Comparison of ENCODE assay signal across 15 cellular contexts in the genomic region with DNA sequence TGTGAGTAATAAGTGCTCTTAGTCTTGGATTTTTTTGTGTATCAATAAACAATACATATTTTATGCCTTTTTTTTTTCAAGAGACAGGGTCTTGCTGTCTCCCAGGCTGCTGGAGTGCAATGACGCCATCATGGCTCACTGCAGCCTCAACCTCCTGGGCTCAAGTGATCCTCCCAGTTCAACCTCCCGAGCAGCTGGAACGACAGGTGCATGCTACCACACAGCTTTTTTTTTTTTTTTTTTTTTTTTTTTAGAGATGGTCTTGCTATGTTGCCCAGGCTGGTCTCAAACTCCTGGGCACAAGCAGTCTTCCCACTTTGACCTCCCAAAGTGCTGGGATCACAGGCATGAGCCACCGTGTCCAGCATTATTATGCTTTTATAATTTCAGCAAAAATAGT. TPM values are rescaled to one million over a fixed set of nuclear protein-coding genes. Genes with fewer than 3 reads are reported as not detected.
DNase-seq lines count a peak whose midpoint lies in the region; ATAC-seq lines count a peak whose summit lies in the region.
"Had no signal": no experiment of that assay in that cellular context is flagged by ENCODE, and none has a peak within 500 bp of the region (broad histone marks: within the 10 kb centered on the region; RNA-seq: fewer than 3 reads in every experiment).

No MANE protein-coding gene starts in this region.

- no peaks in the 10 kb centered on the region for H3K27me3 Mint-ChIP-seq in activated naive CD8-positive, alpha-beta T cell treated with anti-CD3 and anti-CD28 coated beads for 36 hours
- H3K27me3 Mint-ChIP-seq: CD4-positive, alpha-beta memory T cell had no signal

- no peak for ATAC-seq in stimulated activated effector memory CD8-positive, alpha-beta T cell treated with anti-CD3 and anti-CD28 coated beads, Interleukin-12 subunit alpha, Interleukin-12 subunit beta, amount 100 ng/mL, for 72 hours
- ATAC-seq: A549 had no signal

- H3K27ac Mint-ChIP-seq in stimulated activated effector memory CD8-positive, alpha-beta T cell treated with anti-CD3 and anti-CD28 coated beads, Interleukin-12 subunit alpha, Interleukin-12 subunit beta, amount 100 ng/mL, for 72 hours: peak overlapping the region; percentile 26
- no peak overlapping the region for H3K27ac Mint-ChIP-seq in activated naive CD8-positive, alpha-beta T cell treated with anti-CD3 and anti-CD28 coated beads for 36 hours
- H3K27ac Mint-ChIP-seq: CD14-positive monocyte; CD4-positive, alpha-beta memory T cell; H9 had no signal

- H3K4me1 Mint-ChIP-seq in stimulated activated effector memory CD8-positive, alpha-beta T cell treated with anti-CD3 and anti-CD28 coated beads, Interleukin-12 subunit alpha, Interleukin-12 subunit beta, amount 100 ng/mL, for 72 hours: peaks cover 5% of the 10 kb centered on the region
- H3K4me1 Mint-ChIP-seq in activated naive CD8-positive, alpha-beta T cell treated with anti-CD3 and anti-CD28 coated beads for 36 hours: no peaks in the 10 kb centered on the region
- H3K4me1 Mint-ChIP-seq: CD14-positive monocyte had no signal

- H3K9me3 Mint-ChIP-seq in stimulated activated effector memory CD8-positive, alpha-beta T cell treated with anti-CD3 and anti-CD28 coated beads, Interleukin-12 subunit alpha, Interleukin-12 subunit beta, amount 100 ng/mL, for 72 hours: no peaks in the 10 kb centered on the region
- H3K9me3 Mint-ChIP-seq in activated naive CD8-positive, alpha-beta T cell treated with anti-CD3 and anti-CD28 coated beads for 36 hours: no peaks in the 10 kb centered on the region
- H3K9me3 Mint-ChIP-seq: CD14-positive monocyte; CD4-positive, alpha-beta memory T cell; H9 had no signal

- peak; percentile 68 for DNase-seq in NCI-H2029 (lab: John Stamatoyannopoulos, UW)
- no peak for DNase-seq in NCI-H2029 treated with DMSO at 0.1 percent for 48 hours (lab: John Stamatoyannopoulos, UW)
- DNase-seq in DMS53 treated with DMSO at 0.1 percent for 48 hours (lab: John Stamatoyannopoulos, UW; ENCODE audit: unreplicated experiment): peak; percentile 27
- DNase-seq in NCI-H510A (lab: John Stamatoyannopoulos, UW): peak; percentile 38
- DNase-seq in stimulated activated effector memory CD8-positive, alpha-beta T cell treated with anti-CD3 and anti-CD28 coated beads, Interleukin-12 subunit alpha, Interleukin-12 subunit beta, amount 100 ng/mL, for 72 hours (ENCODE audit: low spot score in 2 of 2): no peak
- no peak for DNase-seq in NCI-H128 (lab: John Stamatoyannopoulos, UW; ENCODE audit: unreplicated experiment)
- no peak for DNase-seq in activated naive CD8-positive, alpha-beta T cell treated with anti-CD3 and anti-CD28 coated beads for 36 hours
- no peak for DNase-seq in OCI-M1 (lab: John Stamatoyannopoulos, UW)
- DNase-seq: Calu3; CD4-positive, alpha-beta memory T cell; H9 had no signal

- H3K4me3 Mint-ChIP-seq in stimulated activated effector memory CD8-positive, alpha-beta T cell treated with anti-CD3 and anti-CD28 coated beads, Interleukin-12 subunit alpha, Interleukin-12 subunit beta, amount 100 ng/mL, for 72 hours: no peak overlapping the region
- H3K4me3 Mint-ChIP-seq in activated naive CD8-positive, alpha-beta T cell treated with anti-CD3 and anti-CD28 coated beads for 36 hours: no peak overlapping the region
- H3K4me3 Mint-ChIP-seq: CD14-positive monocyte; CD4-positive, alpha-beta memory T cell; H9 had no signal

- H3K36me3 Mint-ChIP-seq in stimulated activated effector memory CD8-positive, alpha-beta T cell treated with anti-CD3 and anti-CD28 coated beads, Interleukin-12 subunit alpha, Interleukin-12 subunit beta, amount 100 ng/mL, for 72 hours: no peaks in the 10 kb centered on the region
- H3K36me3 Mint-ChIP-seq in activated naive CD8-positive, alpha-beta T cell treated with anti-CD3 and anti-CD28 coated beads for 36 hours: peaks cover 3% of the 10 kb centered on the region

RNA-seq across cellular contexts. Expression of a gene that starts 13.0 kb away (rescaled TPM):
- total RNA-seq in activated naive CD8-positive, alpha-beta T cell treated with anti-CD3 and anti-CD28 coated beads for 36 hours: 1 to 10 TPM; 9.2 to 9.7 TPM

RNA-seq across cellular contexts. Expression of a gene that starts 29.7 kb away (rescaled TPM):
- total RNA-seq in activated naive CD8-positive, alpha-beta T cell treated with anti-CD3 and anti-CD28 coated beads for 36 hours: not detected
- total RNA-seq: Calu3; CD4-positive, alpha-beta memory T cell; H1; HT-29 had no signal

RNA-seq across cellular contexts. Expression of a gene that starts 39.7 kb away (rescaled TPM):
- 10 to 100 TPM; 36.5 to 37.0 TPM for total RNA-seq in activated naive CD8-positive, alpha-beta T cell treated with anti-CD3 and anti-CD28 coated beads for 36 hours

RNA-seq across cellular contexts. Expression of a gene that starts 41.7 kb away (rescaled TPM):
- total RNA-seq in activated naive CD8-positive, alpha-beta T cell treated with anti-CD3 and anti-CD28 coated beads for 36 hours: 100 to 1,000 TPM; 110 to 112 TPM

Comparison
In these comparisons a context has a peak if more than half of its experiments do, and no peak if none do; other contexts are left out.
1. DNase-seq: peak in NCI-H2029 (single experiment), DMS53 treated with DMSO at 0.1 percent for 48 hours (single experiment) and NCI-H510A (single experiment); none in NCI-H2029 treated with DMSO at 0.1 percent for 48 hours (single experiment), stimulated activated effector memory CD8-positive, alpha-beta T cell treated with anti-CD3 and anti-CD28 coated beads, Interleukin-12 subunit alpha, Interleukin-12 subunit beta, amount 100 ng/mL, for 72 hours (0 of 2), NCI-H128 (single experiment), activated naive CD8-positive, alpha-beta T cell treated with anti-CD3 and anti-CD28 coated beads for 36 hours (single experiment) and OCI-M1 (single experiment).